Comparison of ENCODE assay signal across 14 cellular contexts in genomic region chr11:74682731-74683278, GRCh38. TPM values are rescaled to one million over a fixed set of nuclear protein-coding genes. Genes with fewer than 3 reads are reported as not detected.
DNase-seq lines count a peak whose midpoint lies in the region; ATAC-seq and TF ChIP-seq lines count a peak whose summit lies in the region.
"Had no signal": no experiment of that assay in that cellular context is flagged by ENCODE, and none has a peak within 500 bp of the region (broad histone marks: within the 10 kb centered on the region; RNA-seq: fewer than 3 reads in every experiment).

No MANE protein-coding gene starts in this region.

- no peak for TF ChIP-seq POLR2A in spleen (IDR thresholded peaks at IDR 0.05)

- no peaks in the 10 kb centered on the region for H3K36me3 Mint-ChIP-seq in activated T-helper 1 cell treated with anti-CD3 and anti-CD28 coated beads, Interleukin-12 subunit alpha, Interleukin-12 subunit beta, Interleukin-2, Interleukin-4 antibody, amounts not matched to agents 30 ng/mL and 10 ng/mL and 1 ng/mL, durations not matched to agents 14 hours and 24 hours and 36 hours (ENCODE audit: low read depth)
- H3K36me3 Mint-ChIP-seq: stimulated activated effector memory CD8-positive, alpha-beta T cell treated with anti-CD3 and anti-CD28 coated beads, Interleukin-12 subunit alpha, Interleukin-12 subunit beta, amount 100 ng/mL, for 72 hours had no signal

- H2AFZ ChIP-seq in Karpas-422 (ENCODE audit: low read length): no peak overlapping the region

- H3K4me1 ChIP-seq in HUES64 (ENCODE audit: insufficient read depth, low read length): no peaks in the 10 kb centered on the region
- H3K4me1 ChIP-seq in ectodermal cell (ENCODE audit: control insufficient read depth, insufficient read depth, low read length): no peaks in the 10 kb centered on the region
- H3K4me1 ChIP-seq in lower lobe of right lung: peaks cover 9% of the 10 kb centered on the region
- peaks cover 0 to 22% (median 6%) of the 10 kb centered on the region in 6 donors for H3K4me1 ChIP-seq in spleen
- no peaks in the 10 kb centered on the region for H3K4me1 ChIP-seq in Karpas-422 (ENCODE audit: low read length)

- H3K9ac ChIP-seq in HUES64 (ENCODE audit: low read depth, low read length): peak overlapping the region; percentile 64
- H3K9ac ChIP-seq in Karpas-422 (ENCODE audit: low read length): no peak overlapping the region

- H3K9me2 ChIP-seq in Karpas-422 (replicated peaks; ENCODE audit: insufficient read depth, low read length): no peaks in the 10 kb centered on the region

- no peaks in the 10 kb centered on the region for H4K20me1 ChIP-seq in Karpas-422 (ENCODE audit: insufficient read depth, low read depth, low read length)

- 83% methylated on average over 14 of the region's 14 CpGs for WGBS in HUES64
- WGBS in ectodermal cell, 2 experiments: 89% methylated on average over 14 of the region's 14 CpGs
- 81 to 94% (median 89%) methylated on average over 14 of the region's 14 CpGs for WGBS in spleen, 5 donors

- H3K79me2 ChIP-seq in Karpas-422 (ENCODE audit: low read length): no peaks in the 10 kb centered on the region

- H3K4me1 Mint-ChIP-seq in activated T-helper 1 cell treated with anti-CD3 and anti-CD28 coated beads, Interleukin-12 subunit alpha, Interleukin-12 subunit beta, Interleukin-2, Interleukin-4 antibody, amounts not matched to agents 30 ng/mL and 10 ng/mL and 1 ng/mL, durations not matched to agents 14 hours and 24 hours and 36 hours (ENCODE audit: low read depth): no peaks in the 10 kb centered on the region
- H3K4me1 Mint-ChIP-seq: activated CD4-positive, alpha-beta T cell treated with anti-CD3 and anti-CD28 coated beads, Interleukin-2, amount 10 ng/mL, durations not matched to agents 24 days and 14 days; stimulated activated effector memory CD8-positive, alpha-beta T cell treated with anti-CD3 and anti-CD28 coated beads, Interleukin-12 subunit alpha, Interleukin-12 subunit beta, amount 100 ng/mL, for 72 hours had no signal

- intact Hi-C loops in lower lobe of right lung (cut with DNase I): no loop called here
- intact Hi-C loops in spleen (cut with DNase I; ENCODE audit: low total_unique reads): no loop called here
- intact Hi-C loops in activated T-helper 1 cell treated with anti-CD3 and anti-CD28 coated beads, Interleukin-12 subunit alpha, Interleukin-12 subunit beta, Interleukin-2, Interleukin-4 antibody, amounts not matched to agents 30 ng/mL and 10 ng/mL and 1 ng/mL, durations not matched to agents 14 hours and 24 hours and 36 hours (cut with micrococcal nuclease): no loop called here

- no peak overlapping the region for H3K4me3 Mint-ChIP-seq in activated T-helper 1 cell treated with anti-CD3 and anti-CD28 coated beads, Interleukin-12 subunit alpha, Interleukin-12 subunit beta, Interleukin-2, Interleukin-4 antibody, amounts not matched to agents 30 ng/mL and 10 ng/mL and 1 ng/mL, durations not matched to agents 14 hours and 24 hours and 36 hours
- H3K4me3 Mint-ChIP-seq: activated CD4-positive, alpha-beta T cell treated with anti-CD3 and anti-CD28 coated beads, Interleukin-2, amount 10 ng/mL, durations not matched to agents 24 days and 14 days; stimulated activated effector memory CD8-positive, alpha-beta T cell treated with anti-CD3 and anti-CD28 coated beads, Interleukin-12 subunit alpha, Interleukin-12 subunit beta, amount 100 ng/mL, for 72 hours had no signal

- H3K9me3 ChIP-seq in HUES64 (ENCODE audit: insufficient read depth, low read depth, low read length) (no peaks in the 10 kb centered on the region), ectodermal cell (ENCODE audit: control insufficient read depth, low read length) (no peaks in the 10 kb centered on the region), lower lobe of right lung (no peaks in the 10 kb centered on the region), spleen (no peaks in the 10 kb centered on the region), Karpas-422 (ENCODE audit: low read length) (no peaks in the 10 kb centered on the region)

- ATAC-seq in lower lobe of right lung (no peak), SK-N-SH treated with all-trans-retinoic acid at 6 μM for 48 hours (no peak)
- ATAC-seq: HCT116; stimulated activated effector memory CD8-positive, alpha-beta T cell treated with anti-CD3 and anti-CD28 coated beads, Interleukin-12 subunit alpha, Interleukin-12 subunit beta, amount 100 ng/mL, for 72 hours had no signal

- H3K27ac ChIP-seq in HUES64 (ENCODE audit: low read depth, low read length): no peak overlapping the region
- no peak overlapping the region for H3K27ac ChIP-seq in ectodermal cell (ENCODE audit: insufficient read depth, low read depth, low read length, poor library complexity, severe bottlenecking)
- H3K27ac ChIP-seq in lower lobe of right lung: peak overlapping the region; percentile 56
- no peak overlapping the region for H3K27ac ChIP-seq in spleen
- no peak overlapping the region for H3K27ac ChIP-seq in Karpas-422 (ENCODE audit: low read length)

- H3K27me3 Mint-ChIP-seq in activated T-helper 1 cell treated with anti-CD3 and anti-CD28 coated beads, Interleukin-12 subunit alpha, Interleukin-12 subunit beta, Interleukin-2, Interleukin-4 antibody, amounts not matched to agents 30 ng/mL and 10 ng/mL and 1 ng/mL, durations not matched to agents 14 hours and 24 hours and 36 hours (ENCODE audit: insufficient read depth): peaks cover 28% of the 10 kb centered on the region

- TF ChIP-seq CTCF in lower lobe of right lung (IDR thresholded peaks at IDR 0.05): no peak
- TF ChIP-seq CTCF in spleen (IDR thresholded peaks at IDR 0.05 in 8 of 11, conservative IDR thresholded peaks at IDR 0.05 in 3 of 11): no peak

- H3K4me3 ChIP-seq in HUES64 (ENCODE audit: low read length) (peak overlapping the region; percentile 57), ectodermal cell (ENCODE audit: insufficient read depth, low read depth, low read length) (peak overlapping the region; percentile 35), lower lobe of right lung (peak overlapping the region; percentile 59), spleen (peak overlapping the region in 6 of 8 donors; percentile 21 to 58 (median 26)), Karpas-422 (ENCODE audit: low read length) (no peak overlapping the region)
- H3K4me3 ChIP-seq: lung had no signal

- H3K36me3 ChIP-seq in HUES64 (ENCODE audit: insufficient read depth, low read length) (no peaks in the 10 kb centered on the region), ectodermal cell (ENCODE audit: control insufficient read depth, insufficient read depth, low read length) (no peaks in the 10 kb centered on the region), lower lobe of right lung (no peaks in the 10 kb centered on the region), spleen (no peaks in the 10 kb centered on the region), Karpas-422 (ENCODE audit: insufficient read depth, low read length) (no peaks in the 10 kb centered on the region)

- H3K4me2 ChIP-seq in Karpas-422 (ENCODE audit: low read depth, low read length, poor library complexity, severe bottlenecking): no peak overlapping the region

- no peak overlapping the region for H3K27ac Mint-ChIP-seq in activated T-helper 1 cell treated with anti-CD3 and anti-CD28 coated beads, Interleukin-12 subunit alpha, Interleukin-12 subunit beta, Interleukin-2, Interleukin-4 antibody, amounts not matched to agents 30 ng/mL and 10 ng/mL and 1 ng/mL, durations not matched to agents 14 hours and 24 hours and 36 hours
- H3K27ac Mint-ChIP-seq: activated CD4-positive, alpha-beta T cell treated with anti-CD3 and anti-CD28 coated beads, Interleukin-2, amount 10 ng/mL, durations not matched to agents 24 days and 14 days; stimulated activated effector memory CD8-positive, alpha-beta T cell treated with anti-CD3 and anti-CD28 coated beads, Interleukin-12 subunit alpha, Interleukin-12 subunit beta, amount 100 ng/mL, for 72 hours had no signal

- H3K27me3 ChIP-seq in HUES64 (ENCODE audit: insufficient read depth, low read length) (peaks cover 10% of the 10 kb centered on the region), ectodermal cell (ENCODE audit: control insufficient read depth, insufficient read depth, low read length, poor library complexity, severe bottlenecking) (peaks cover 15% of the 10 kb centered on the region), lower lobe of right lung (ENCODE audit: low read depth) (peaks cover 4% of the 10 kb centered on the region), spleen (replicated peaks in 1 of 7) (peaks cover 0 to 25% (median 7%) of the 10 kb centered on the region in 7 donors), Karpas-422 (ENCODE audit: low read length) (no peaks in the 10 kb centered on the region)

- DNase-seq in lower lobe of right lung (no peak), spleen (peak; percentile 37), Karpas-422 (no peak), iPS-NIHi7 (ENCODE audit: extremely low spot score) (no peak)
- no peak for DNase-seq in activated T-helper 1 cell treated with anti-CD3 and anti-CD28 coated beads, Interleukin-12 subunit alpha, Interleukin-12 subunit beta, Interleukin-2, Interleukin-4 antibody, amounts not matched to agents 30 ng/mL and 10 ng/mL and 1 ng/mL, durations not matched to agents 14 hours and 24 hours and 36 hours (ENCODE audit: low spot score)
- DNase-seq: activated CD4-positive, alpha-beta T cell treated with anti-CD3 and anti-CD28 coated beads, Interleukin-2, amount 10 ng/mL, durations not matched to agents 24 days and 14 days; COR-L47; NCI-H446 treated with DMSO at 0.1 percent for 48 hours had no signal

- H3K9me3 Mint-ChIP-seq in activated T-helper 1 cell treated with anti-CD3 and anti-CD28 coated beads, Interleukin-12 subunit alpha, Interleukin-12 subunit beta, Interleukin-2, Interleukin-4 antibody, amounts not matched to agents 30 ng/mL and 10 ng/mL and 1 ng/mL, durations not matched to agents 14 hours and 24 hours and 36 hours: no peaks in the 10 kb centered on the region
- H3K9me3 Mint-ChIP-seq: activated CD4-positive, alpha-beta T cell treated with anti-CD3 and anti-CD28 coated beads, Interleukin-2, amount 10 ng/mL, durations not matched to agents 24 days and 14 days; stimulated activated effector memory CD8-positive, alpha-beta T cell treated with anti-CD3 and anti-CD28 coated beads, Interleukin-12 subunit alpha, Interleukin-12 subunit beta, amount 100 ng/mL, for 72 hours had no signal

RNA-seq across cellular contexts. Expression of gene CHRDL2, which starts 48.4 kb away (rescaled TPM):
- polyA plus RNA-seq in HUES64 (2013, experiment 1 of 2): 0.10 TPM
- not detected for polyA plus RNA-seq in HUES64 (2013, experiment 2 of 2)
- polyA plus RNA-seq in ectodermal cell (2013, experiment 1 of 4): not detected
- 0.55 TPM for polyA plus RNA-seq in ectodermal cell (2013, experiment 2 of 4)
- 1.1 TPM for polyA plus RNA-seq in ectodermal cell (2013, experiment 3 of 4)
- 0.36 TPM for polyA plus RNA-seq in ectodermal cell (2013, experiment 4 of 4)
- total RNA-seq in lower lobe of right lung: 1.2 TPM
- 1 to 10 TPM in 3 of 7 donors, not detected in 4; 1.5 to 2.2 (median 1.7) TPM for total RNA-seq in spleen
- polyA plus RNA-seq in spleen: under 1 TPM in 2 of 3 donors, not detected in 1; 0.24 to 0.91 TPM
- total RNA-seq in Karpas-422 (2014; rRNA removed; shearing (Covaris generic); ENCODE audit: low replicate concordance): not detected in 2 replicates
- not detected in 2 replicates for total RNA-seq in activated T-helper 1 cell treated with anti-CD3 and anti-CD28 coated beads, Interleukin-12 subunit alpha, Interleukin-12 subunit beta, Interleukin-2, Interleukin-4 antibody, amounts not matched to agents 30 ng/mL and 10 ng/mL and 1 ng/mL, durations not matched to agents 14 hours and 24 hours and 36 hours
- total RNA-seq: activated CD4-positive, alpha-beta T cell treated with anti-CD3 and anti-CD28 coated beads, Interleukin-2, amount 10 ng/mL, durations not matched to agents 24 days and 14 days had no signal
